In genomic region chr10:98919899-98920298, GRCh38 we compare ENCODE assay signal across 25 cellular contexts.
DNase-seq lines count a peak whose midpoint lies in the region; ATAC-seq and TF ChIP-seq lines count a peak whose summit lies in the region.
"Had no signal": no experiment of that assay in that cellular context is flagged by ENCODE, and none has a peak within 500 bp of the region (broad histone marks: within the 10 kb centered on the region; RNA-seq: fewer than 3 reads in every experiment).

No MANE protein-coding gene starts in this region.

- H3K79me2 ChIP-seq in fibroblast of lung (ENCODE audit: control insufficient read depth, insufficient read depth, low read length) (no peaks in the 10 kb centered on the region), smooth muscle cell (ENCODE audit: low read depth) (no peaks in the 10 kb centered on the region)

- H3K36me3 ChIP-seq in cardiac muscle cell (no peaks in the 10 kb centered on the region), SJCRH30 (no peaks in the 10 kb centered on the region), fibroblast of lung (ENCODE audit: control insufficient read depth, insufficient read depth, low read length) (no peaks in the 10 kb centered on the region), smooth muscle cell (ENCODE audit: low read depth) (no peaks in the 10 kb centered on the region)
- H3K36me3 ChIP-seq: breast epithelium, left lung, tibial nerve had no signal

- H3F3A ChIP-seq in smooth muscle cell (ENCODE audit: low read depth), result peaks cover 15% of the 10 kb centered on the region

- no peak for ATAC-seq in Right ventricle myocardium inferior
- ATAC-seq: left lung; naive thymus-derived CD8-positive, alpha-beta T cell had no signal

- 61% methylated on average over 2 of the region's 2 CpGs for WGBS in smooth muscle cell (ENCODE audit: low lambda C conversion rate)

- H3K4me1 ChIP-seq in cardiac muscle cell (ENCODE audit: low read depth), result peaks cover 22% of the 10 kb centered on the region
- peaks cover 51% of the 10 kb centered on the region for H3K4me1 ChIP-seq in SJCRH30
- H3K4me1 ChIP-seq in fibroblast of lung (ENCODE audit: control insufficient read depth, extremely low read depth, insufficient read depth, low read length), result peaks cover 2% of the 10 kb centered on the region
- peaks cover 17% of the 10 kb centered on the region for H3K4me1 ChIP-seq in smooth muscle cell (ENCODE audit: low read depth)
- H3K4me1 ChIP-seq: breast epithelium, left lung, tibial nerve had no signal

- H3K27ac ChIP-seq in cardiac muscle cell (peak overlapping the region; percentile 46), SJCRH30 (peak overlapping the region; percentile 83), fibroblast of lung (ENCODE audit: insufficient read depth, low read length) (peak overlapping the region; percentile 30), smooth muscle cell (ENCODE audit: low read depth) (peak overlapping the region; percentile 64)
- H3K27ac ChIP-seq: breast epithelium, KMS-11, left lung, skin epidermis, tibial nerve had no signal

- H3K4me2 ChIP-seq in fibroblast of lung (ENCODE audit: extremely low read depth, insufficient read depth, low read length) (peak overlapping the region; percentile 58), smooth muscle cell (peak overlapping the region; percentile 14)
- H3K4me2 ChIP-seq: KMS-11 had no signal

- H2AFZ ChIP-seq in fibroblast of lung (ENCODE audit: low read length) (no peak overlapping the region), smooth muscle cell (ENCODE audit: low read depth) (no peak overlapping the region)

- H3K9me3 ChIP-seq in cardiac muscle cell (ENCODE audit: low read depth) (no peaks in the 10 kb centered on the region), SJCRH30 (replicated peaks) (no peaks in the 10 kb centered on the region), fibroblast of lung (ENCODE audit: control insufficient read depth, insufficient read depth, low read depth, low read length) (no peaks in the 10 kb centered on the region), smooth muscle cell (replicated peaks; ENCODE audit: low read depth) (no peaks in the 10 kb centered on the region)
- H3K9me3 ChIP-seq: breast epithelium, left lung, tibial nerve had no signal

- TF ChIP-seq CTCF in cardiac muscle cell (IDR thresholded peaks at IDR 0.05; ENCODE audit: low read depth, low read length) (no peak), fibroblast of lung (conservative IDR thresholded peaks at IDR 0.05 in 1 of 2, IDR thresholded peaks at IDR 0.05 in 1 of 2; ENCODE audit: low read depth in 1 of 2, low read length in 2 of 2) (no peak), smooth muscle cell (IDR thresholded peaks at IDR 0.05; ENCODE audit: borderline replicate concordance, insufficient read depth, poor library complexity, severe bottlenecking) (no peak)

- H3K9ac ChIP-seq in fibroblast of lung (ENCODE audit: insufficient read depth, low read length) (no peak overlapping the region), smooth muscle cell (ENCODE audit: low read depth) (no peak overlapping the region)
- H3K9ac ChIP-seq: KMS-11 had no signal

- intact Hi-C loops in Right ventricle myocardium inferior (cut with DNase I), result no loop called here

- H3K27me3 ChIP-seq in cardiac muscle cell, result no peaks in the 10 kb centered on the region
- H3K27me3 ChIP-seq in SJCRH30, result no peaks in the 10 kb centered on the region
- H3K27me3 ChIP-seq in fibroblast of lung (ENCODE audit: control insufficient read depth, insufficient read depth, low read length), result no peaks in the 10 kb centered on the region
- H3K27me3 ChIP-seq in smooth muscle cell (ENCODE audit: low read depth), result no peaks in the 10 kb centered on the region
- H3K27me3 ChIP-seq: breast epithelium, left lung, tibial nerve had no signal

- DNase-seq in cardiac muscle cell (ENCODE audit: low read depth in 1 of 2, low spot score in 1 of 2) (peak in 1 of 2 donors; percentile 35), Right ventricle myocardium inferior (ENCODE audit: missing footprints) (no peak), SJCRH30 (peak; percentile 54 to 70), fibroblast of lung (ENCODE audit: low read depth in 2 of 2) (peak in 1 of 2 donors; percentile 62), smooth muscle cell (lab: John Stamatoyannopoulos, UW; ENCODE audit: unreplicated experiment) (no peak), NCI-H187 treated with DMSO at 0.1 percent for 48 hours (lab: John Stamatoyannopoulos, UW) (no peak), NCI-H1694 (lab: John Stamatoyannopoulos, UW) (no peak), ureter (ENCODE audit: low spot score) (no peak)
- DNase-seq: 8988T; activated CD4-positive, CD25-positive, alpha-beta regulatory T cell; activated CD8-positive, alpha-beta memory T cell treated with anti-CD3 and anti-CD28 coated beads, Interleukin-2, amount 50 U/mL, for 4 hours; activated naive CD4-positive, alpha-beta T cell treated with anti-CD3 and anti-CD28 coated beads for 36 hours; amniotic stem cell; CD4-positive, CD25-positive, alpha-beta regulatory T cell; effector CD4-positive, alpha-beta T cell; H9; left lung; naive thymus-derived CD8-positive, alpha-beta T cell; NCI-H1436 treated with DMSO at 0.1 percent for 48 hours; NCI-H510A; stimulated activated CD8-positive, alpha-beta memory T cell treated with anti-CD3 and anti-CD28 coated beads, Interleukin-4, amount 100 ng/mL, for 48 hours had no signal

- H4K20me1 ChIP-seq in fibroblast of lung (ENCODE audit: control insufficient read depth, extremely low read depth, insufficient read depth, low read length) (no peaks in the 10 kb centered on the region), smooth muscle cell (ENCODE audit: low read depth) (no peaks in the 10 kb centered on the region)

- H3K4me3 ChIP-seq in cardiac muscle cell (no peak overlapping the region), SJCRH30 (no peak overlapping the region), fibroblast of lung (replicated peaks in 1 of 4; ENCODE audit: control extremely low read depth in 1 of 4, insufficient read depth in 1 of 4, low read depth in 3 of 4, low read length in 4 of 4) (no peak overlapping the region), smooth muscle cell (no peak overlapping the region)
- H3K4me3 ChIP-seq: breast epithelium, left lung, skin epidermis, tibial nerve had no signal

Comparison
In these comparisons a context has a peak if more than half of its experiments do, and no peak if none do; other contexts are left out.
1. DNase-seq: peak in SJCRH30 (2 of 2); none in Right ventricle myocardium inferior (single experiment), smooth muscle cell (single experiment), NCI-H187 treated with DMSO at 0.1 percent for 48 hours (single experiment), NCI-H1694 (single experiment) and ureter (single experiment).
2. H3K27ac ChIP-seq: peak in every context shown above with its lines; median percentile 83 in SJCRH30; 64 in smooth muscle cell; 46 in cardiac muscle cell; 30 in fibroblast of lung.